1 cellular context compared by ENCODE assay signal in the genomic region with DNA sequence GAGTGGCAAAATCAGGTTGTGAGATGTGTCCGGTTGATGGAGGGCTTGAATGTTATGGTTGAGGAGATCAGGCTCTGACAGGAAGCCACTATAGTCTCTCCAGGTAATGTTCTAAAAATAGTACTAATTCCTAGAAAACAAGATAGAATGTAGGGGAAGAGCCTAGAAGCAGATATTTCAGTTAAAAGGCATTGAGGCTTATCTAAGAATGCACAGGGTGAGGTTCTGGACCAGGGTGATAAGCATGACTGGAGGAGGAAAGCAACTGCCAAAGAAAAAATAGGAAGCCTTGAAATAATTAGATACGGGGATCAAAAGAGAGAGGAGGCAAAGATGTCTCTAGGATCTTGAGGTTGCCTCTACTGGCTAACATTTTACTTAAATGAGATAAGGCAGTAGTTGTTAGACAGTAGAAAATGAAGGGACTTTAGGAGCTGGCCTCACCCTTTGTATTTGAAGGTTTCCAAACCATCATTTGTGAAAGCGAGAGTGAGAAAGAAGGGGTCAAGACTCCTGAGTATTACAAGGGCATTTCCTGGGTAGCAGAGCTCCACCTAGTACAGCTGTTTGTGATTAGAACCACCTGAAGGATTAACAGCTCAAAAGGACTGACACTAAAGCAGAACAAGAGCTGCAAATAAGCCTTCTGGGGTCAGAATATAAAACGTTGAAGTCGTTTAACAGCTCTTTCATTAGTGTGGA.
TF ChIP-seq lines count a peak whose summit lies in the region.

No MANE protein-coding gene starts in this region.

TF ChIP-seq in K562, 482 proteins besides CTCF, POLR2A, EP300 and RAD21 (continued from another document and continues in another):
- TF ChIP-seq HNRNPH1 (optimal IDR thresholded peaks at IDR 0.05; ENCODE audit: low read depth, low read length): no peak
- TF ChIP-seq MXI1 (IDR thresholded peaks at IDR 0.05; ENCODE audit: low read depth, low read length): peak; percentile 77; the same call in 1 of the 2 replicates
- TF ChIP-seq FUS (optimal IDR thresholded peaks at IDR 0.05; ENCODE audit: low read depth, low read length): no peak
- peak; percentile 85 for TF ChIP-seq ZNF766 (CRISPR knock-in tag; conservative IDR thresholded peaks at IDR 0.05)
- peak; percentile 79; the same call in 1 of the 2 replicates for TF ChIP-seq EZH2 (IDR thresholded peaks at IDR 0.05; ENCODE audit: borderline replicate concordance, low read depth, low read length)
- TF ChIP-seq, protein P1, sequence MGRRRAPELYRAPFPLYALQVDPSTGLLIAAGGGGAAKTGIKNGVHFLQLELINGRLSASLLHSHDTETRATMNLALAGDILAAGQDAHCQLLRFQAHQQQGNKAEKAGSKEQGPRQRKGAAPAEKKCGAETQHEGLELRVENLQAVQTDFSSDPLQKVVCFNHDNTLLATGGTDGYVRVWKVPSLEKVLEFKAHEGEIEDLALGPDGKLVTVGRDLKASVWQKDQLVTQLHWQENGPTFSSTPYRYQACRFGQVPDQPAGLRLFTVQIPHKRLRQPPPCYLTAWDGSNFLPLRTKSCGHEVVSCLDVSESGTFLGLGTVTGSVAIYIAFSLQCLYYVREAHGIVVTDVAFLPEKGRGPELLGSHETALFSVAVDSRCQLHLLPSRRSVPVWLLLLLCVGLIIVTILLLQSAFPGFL (CRISPR knock-in tag; IDR thresholded peaks at IDR 0.05): no peak
- no peak for TF ChIP-seq CEBPG (CRISPR knock-in tag; IDR thresholded peaks at IDR 0.05)
- TF ChIP-seq CEBPG (tag; conservative IDR thresholded peaks at IDR 0.05 in 1 of 2, IDR thresholded peaks at IDR 0.05 in 1 of 2): 0 out of 4 replicates have a peak, but pooled peaks of 1 of the 2 experiments have one; percentile 9
- TF ChIP-seq, protein P2, sequence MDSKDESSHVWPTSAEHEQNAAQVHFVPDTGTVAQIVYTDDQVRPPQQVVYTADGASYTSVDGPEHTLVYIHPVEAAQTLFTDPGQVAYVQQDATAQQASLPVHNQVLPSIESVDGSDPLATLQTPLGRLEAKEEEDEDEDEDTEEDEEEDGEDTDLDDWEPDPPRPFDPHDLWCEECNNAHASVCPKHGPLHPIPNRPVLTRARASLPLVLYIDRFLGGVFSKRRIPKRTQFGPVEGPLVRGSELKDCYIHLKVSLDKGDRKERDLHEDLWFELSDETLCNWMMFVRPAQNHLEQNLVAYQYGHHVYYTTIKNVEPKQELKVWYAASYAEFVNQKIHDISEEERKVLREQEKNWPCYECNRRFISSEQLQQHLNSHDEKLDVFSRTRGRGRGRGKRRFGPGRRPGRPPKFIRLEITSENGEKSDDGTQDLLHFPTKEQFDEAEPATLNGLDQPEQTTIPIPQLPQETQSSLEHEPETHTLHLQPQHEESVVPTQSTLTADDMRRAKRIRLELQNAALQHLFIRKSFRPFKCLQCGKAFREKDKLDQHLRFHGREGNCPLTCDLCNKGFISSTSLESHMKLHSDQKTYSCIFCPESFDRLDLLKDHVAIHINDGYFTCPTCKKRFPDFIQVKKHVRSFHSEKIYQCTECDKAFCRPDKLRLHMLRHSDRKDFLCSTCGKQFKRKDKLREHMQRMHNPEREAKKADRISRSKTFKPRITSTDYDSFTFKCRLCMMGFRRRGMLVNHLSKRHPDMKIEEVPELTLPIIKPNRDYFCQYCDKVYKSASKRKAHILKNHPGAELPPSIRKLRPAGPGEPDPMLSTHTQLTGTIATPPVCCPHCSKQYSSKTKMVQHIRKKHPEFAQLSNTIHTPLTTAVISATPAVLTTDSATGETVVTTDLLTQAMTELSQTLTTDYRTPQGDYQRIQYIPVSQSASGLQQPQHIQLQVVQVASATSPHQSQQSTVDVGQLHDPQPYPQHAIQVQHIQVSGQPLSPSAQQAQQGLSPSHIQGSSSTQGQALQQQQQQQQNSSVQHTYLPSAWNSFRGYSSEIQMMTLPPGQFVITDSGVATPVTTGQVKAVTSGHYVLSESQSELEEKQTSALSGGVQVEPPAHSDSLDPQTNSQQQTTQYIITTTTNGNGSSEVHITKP (IDR thresholded peaks at IDR 0.05; ENCODE audit: partially characterized antibody): peak; percentile 51
- TF ChIP-seq, protein P3, sequence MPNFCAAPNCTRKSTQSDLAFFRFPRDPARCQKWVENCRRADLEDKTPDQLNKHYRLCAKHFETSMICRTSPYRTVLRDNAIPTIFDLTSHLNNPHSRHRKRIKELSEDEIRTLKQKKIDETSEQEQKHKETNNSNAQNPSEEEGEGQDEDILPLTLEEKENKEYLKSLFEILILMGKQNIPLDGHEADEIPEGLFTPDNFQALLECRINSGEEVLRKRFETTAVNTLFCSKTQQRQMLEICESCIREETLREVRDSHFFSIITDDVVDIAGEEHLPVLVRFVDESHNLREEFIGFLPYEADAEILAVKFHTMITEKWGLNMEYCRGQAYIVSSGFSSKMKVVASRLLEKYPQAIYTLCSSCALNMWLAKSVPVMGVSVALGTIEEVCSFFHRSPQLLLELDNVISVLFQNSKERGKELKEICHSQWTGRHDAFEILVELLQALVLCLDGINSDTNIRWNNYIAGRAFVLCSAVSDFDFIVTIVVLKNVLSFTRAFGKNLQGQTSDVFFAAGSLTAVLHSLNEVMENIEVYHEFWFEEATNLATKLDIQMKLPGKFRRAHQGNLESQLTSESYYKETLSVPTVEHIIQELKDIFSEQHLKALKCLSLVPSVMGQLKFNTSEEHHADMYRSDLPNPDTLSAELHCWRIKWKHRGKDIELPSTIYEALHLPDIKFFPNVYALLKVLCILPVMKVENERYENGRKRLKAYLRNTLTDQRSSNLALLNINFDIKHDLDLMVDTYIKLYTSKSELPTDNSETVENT (CRISPR knock-in tag; IDR thresholded peaks at IDR 0.05): no peak
- peak; percentile 72 for TF ChIP-seq ZNF274 (IDR thresholded peaks at IDR 0.05; ENCODE audit: borderline replicate concordance, low read depth, low read length)
- no peak for TF ChIP-seq SREBF2 (CRISPR knock-in tag; IDR thresholded peaks at IDR 0.05)
- TF ChIP-seq, protein P4, sequence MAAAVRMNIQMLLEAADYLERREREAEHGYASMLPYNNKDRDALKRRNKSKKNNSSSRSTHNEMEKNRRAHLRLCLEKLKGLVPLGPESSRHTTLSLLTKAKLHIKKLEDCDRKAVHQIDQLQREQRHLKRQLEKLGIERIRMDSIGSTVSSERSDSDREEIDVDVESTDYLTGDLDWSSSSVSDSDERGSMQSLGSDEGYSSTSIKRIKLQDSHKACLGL (CRISPR knock-in tag; IDR thresholded peaks at IDR 0.05; ENCODE audit: borderline replicate concordance, poor library complexity, severe bottlenecking): no peak
- TF ChIP-seq, protein P5, sequence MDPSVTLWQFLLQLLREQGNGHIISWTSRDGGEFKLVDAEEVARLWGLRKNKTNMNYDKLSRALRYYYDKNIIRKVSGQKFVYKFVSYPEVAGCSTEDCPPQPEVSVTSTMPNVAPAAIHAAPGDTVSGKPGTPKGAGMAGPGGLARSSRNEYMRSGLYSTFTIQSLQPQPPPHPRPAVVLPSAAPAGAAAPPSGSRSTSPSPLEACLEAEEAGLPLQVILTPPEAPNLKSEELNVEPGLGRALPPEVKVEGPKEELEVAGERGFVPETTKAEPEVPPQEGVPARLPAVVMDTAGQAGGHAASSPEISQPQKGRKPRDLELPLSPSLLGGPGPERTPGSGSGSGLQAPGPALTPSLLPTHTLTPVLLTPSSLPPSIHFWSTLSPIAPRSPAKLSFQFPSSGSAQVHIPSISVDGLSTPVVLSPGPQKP (CRISPR knock-in tag; IDR thresholded peaks at IDR 0.05): no peak
- TF ChIP-seq ZNF668 (CRISPR knock-in tag; IDR thresholded peaks at IDR 0.05): no peak
- no peak for TF ChIP-seq NRF1 (conservative IDR thresholded peaks at IDR 0.05 in 1 of 2, IDR thresholded peaks at IDR 0.05 in 1 of 2)
- TF ChIP-seq PHTF2 (CRISPR knock-in tag; IDR thresholded peaks at IDR 0.05): no peak
- TF ChIP-seq MTA1 (IDR thresholded peaks at IDR 0.05; ENCODE audit: borderline replicate concordance): peak; percentile 94
- TF ChIP-seq DPF2 (IDR thresholded peaks at IDR 0.05): peak; percentile 100
- peak; percentile 78 for TF ChIP-seq CXXC5 (CRISPR knock-in tag; IDR thresholded peaks at IDR 0.05)
- TF ChIP-seq E2F3 (CRISPR knock-in tag; IDR thresholded peaks at IDR 0.05): peak; percentile 58; the same call in 1 of the 2 replicates
- no peak for TF ChIP-seq STAT5B (CRISPR knock-in tag; IDR thresholded peaks at IDR 0.05)
- no peak for TF ChIP-seq MCM7 (IDR thresholded peaks at IDR 0.05)
- TF ChIP-seq, protein P6, sequence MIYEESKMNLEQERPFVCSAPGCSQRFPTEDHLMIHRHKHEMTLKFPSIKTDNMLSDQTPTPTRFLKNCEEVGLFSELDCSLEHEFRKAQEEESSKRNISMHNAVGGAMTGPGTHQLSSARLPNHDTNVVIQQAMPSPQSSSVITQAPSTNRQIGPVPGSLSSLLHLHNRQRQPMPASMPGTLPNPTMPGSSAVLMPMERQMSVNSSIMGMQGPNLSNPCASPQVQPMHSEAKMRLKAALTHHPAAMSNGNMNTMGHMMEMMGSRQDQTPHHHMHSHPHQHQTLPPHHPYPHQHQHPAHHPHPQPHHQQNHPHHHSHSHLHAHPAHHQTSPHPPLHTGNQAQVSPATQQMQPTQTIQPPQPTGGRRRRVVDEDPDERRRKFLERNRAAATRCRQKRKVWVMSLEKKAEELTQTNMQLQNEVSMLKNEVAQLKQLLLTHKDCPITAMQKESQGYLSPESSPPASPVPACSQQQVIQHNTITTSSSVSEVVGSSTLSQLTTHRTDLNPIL (CRISPR knock-in tag; IDR thresholded peaks at IDR 0.05): no peak
- TF ChIP-seq ZNF436 (CRISPR knock-in tag; IDR thresholded peaks at IDR 0.05): no peak
- TF ChIP-seq, protein P7, sequence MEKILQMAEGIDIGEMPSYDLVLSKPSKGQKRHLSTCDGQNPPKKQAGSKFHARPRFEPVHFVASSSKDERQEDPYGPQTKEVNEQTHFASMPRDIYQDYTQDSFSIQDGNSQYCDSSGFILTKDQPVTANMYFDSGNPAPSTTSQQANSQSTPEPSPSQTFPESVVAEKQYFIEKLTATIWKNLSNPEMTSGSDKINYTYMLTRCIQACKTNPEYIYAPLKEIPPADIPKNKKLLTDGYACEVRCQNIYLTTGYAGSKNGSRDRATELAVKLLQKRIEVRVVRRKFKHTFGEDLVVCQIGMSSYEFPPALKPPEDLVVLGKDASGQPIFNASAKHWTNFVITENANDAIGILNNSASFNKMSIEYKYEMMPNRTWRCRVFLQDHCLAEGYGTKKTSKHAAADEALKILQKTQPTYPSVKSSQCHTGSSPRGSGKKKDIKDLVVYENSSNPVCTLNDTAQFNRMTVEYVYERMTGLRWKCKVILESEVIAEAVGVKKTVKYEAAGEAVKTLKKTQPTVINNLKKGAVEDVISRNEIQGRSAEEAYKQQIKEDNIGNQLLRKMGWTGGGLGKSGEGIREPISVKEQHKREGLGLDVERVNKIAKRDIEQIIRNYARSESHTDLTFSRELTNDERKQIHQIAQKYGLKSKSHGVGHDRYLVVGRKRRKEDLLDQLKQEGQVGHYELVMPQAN (IDR thresholded peaks at IDR 0.05; ENCODE audit: borderline replicate concordance): no peak
- TF ChIP-seq LARP7 (IDR thresholded peaks at IDR 0.05): peak; percentile 28; the same call in 1 of the 2 replicates
- no peak for TF ChIP-seq ZNF507 (tag; conservative IDR thresholded peaks at IDR 0.05)
- TF ChIP-seq PHB2 (IDR thresholded peaks at IDR 0.05; ENCODE audit: low read depth): peak; percentile 95
- TF ChIP-seq CCAR2 (IDR thresholded peaks at IDR 0.05; ENCODE audit: low read depth, low read length): no peak
- TF ChIP-seq DDX20 (tag; IDR thresholded peaks at IDR 0.05; ENCODE audit: low read depth): 0 out of 2 replicates have a peak, but pooled peaks have one; percentile 17
- no peak for TF ChIP-seq FOXK1 (CRISPR knock-in tag; IDR thresholded peaks at IDR 0.05; ENCODE audit: borderline replicate concordance)
- peak; percentile 84 for TF ChIP-seq PYGO2 (tag; IDR thresholded peaks at IDR 0.05)
- TF ChIP-seq, protein P8, sequence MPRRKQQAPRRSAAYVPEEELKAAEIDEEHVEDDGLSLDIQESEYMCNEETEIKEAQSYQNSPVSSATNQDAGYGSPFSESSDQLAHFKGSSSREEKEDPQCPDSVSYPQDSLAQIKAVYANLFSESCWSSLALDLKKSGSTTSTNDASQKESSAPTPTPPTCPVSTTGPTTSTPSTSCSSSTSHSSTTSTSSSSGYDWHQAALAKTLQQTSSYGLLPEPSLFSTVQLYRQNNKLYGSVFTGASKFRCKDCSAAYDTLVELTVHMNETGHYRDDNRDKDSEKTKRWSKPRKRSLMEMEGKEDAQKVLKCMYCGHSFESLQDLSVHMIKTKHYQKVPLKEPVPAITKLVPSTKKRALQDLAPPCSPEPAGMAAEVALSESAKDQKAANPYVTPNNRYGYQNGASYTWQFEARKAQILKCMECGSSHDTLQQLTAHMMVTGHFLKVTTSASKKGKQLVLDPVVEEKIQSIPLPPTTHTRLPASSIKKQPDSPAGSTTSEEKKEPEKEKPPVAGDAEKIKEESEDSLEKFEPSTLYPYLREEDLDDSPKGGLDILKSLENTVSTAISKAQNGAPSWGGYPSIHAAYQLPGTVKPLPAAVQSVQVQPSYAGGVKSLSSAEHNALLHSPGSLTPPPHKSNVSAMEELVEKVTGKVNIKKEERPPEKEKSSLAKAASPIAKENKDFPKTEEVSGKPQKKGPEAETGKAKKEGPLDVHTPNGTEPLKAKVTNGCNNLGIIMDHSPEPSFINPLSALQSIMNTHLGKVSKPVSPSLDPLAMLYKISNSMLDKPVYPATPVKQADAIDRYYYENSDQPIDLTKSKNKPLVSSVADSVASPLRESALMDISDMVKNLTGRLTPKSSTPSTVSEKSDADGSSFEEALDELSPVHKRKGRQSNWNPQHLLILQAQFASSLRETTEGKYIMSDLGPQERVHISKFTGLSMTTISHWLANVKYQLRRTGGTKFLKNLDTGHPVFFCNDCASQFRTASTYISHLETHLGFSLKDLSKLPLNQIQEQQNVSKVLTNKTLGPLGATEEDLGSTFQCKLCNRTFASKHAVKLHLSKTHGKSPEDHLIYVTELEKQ (CRISPR knock-in tag; IDR thresholded peaks at IDR 0.05): 0 out of 2 replicates have a peak, but pooled peaks have one; percentile 47
- TF ChIP-seq, protein P9, sequence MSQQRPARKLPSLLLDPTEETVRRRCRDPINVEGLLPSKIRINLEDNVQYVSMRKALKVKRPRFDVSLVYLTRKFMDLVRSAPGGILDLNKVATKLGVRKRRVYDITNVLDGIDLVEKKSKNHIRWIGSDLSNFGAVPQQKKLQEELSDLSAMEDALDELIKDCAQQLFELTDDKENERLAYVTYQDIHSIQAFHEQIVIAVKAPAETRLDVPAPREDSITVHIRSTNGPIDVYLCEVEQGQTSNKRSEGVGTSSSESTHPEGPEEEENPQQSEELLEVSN (IDR thresholded peaks at IDR 0.05; ENCODE audit: borderline replicate concordance in 1 of 2, extremely low read depth in 1 of 2, insufficient read depth in 1 of 2, insufficient read length in 1 of 2, low read depth in 1 of 2, low read length in 1 of 2, poor library complexity in 1 of 2, severe bottlenecking in 1 of 2): no peak
- peak; percentile 89; the same call in 1 of the 2 replicates for TF ChIP-seq ILF3 (IDR thresholded peaks at IDR 0.05; ENCODE audit: borderline replicate concordance)
- 0 out of 2 replicates have a peak, but pooled peaks have one; percentile 35 for TF ChIP-seq MAFK (IDR thresholded peaks at IDR 0.05; ENCODE audit: low read length)
- no peak for TF ChIP-seq ZNF217 (CRISPR knock-in tag; IDR thresholded peaks at IDR 0.05)
- TF ChIP-seq POLR2AphosphoS2 (IDR thresholded peaks at IDR 0.05; ENCODE audit: low read length): peak; percentile 67; the same call in 1 of the 2 replicates
- TF ChIP-seq MTA2 (IDR thresholded peaks at IDR 0.05; ENCODE audit: low read depth): peak; percentile 99
